1 cellular context compared by ENCODE assay signal in genomic region chr17:57935833-57936807, GRCh38.
TF ChIP-seq lines count a peak whose summit lies in the region.

No MANE protein-coding gene starts in this region.

TF ChIP-seq in GM23338, 12 proteins besides CTCF, POLR2A, EP300 and RAD21 (continued from another document):
- TF ChIP-seq ZNF462 (CRISPR knock-in tag; IDR thresholded peaks at IDR 0.05): no peak
- TF ChIP-seq POLR2AphosphoS5 (IDR thresholded peaks at IDR 0.05; ENCODE audit: low read depth): no peak
- TF ChIP-seq CREB1 (CRISPR knock-in tag; IDR thresholded peaks at IDR 0.05; ENCODE audit: low read depth): no peak
- TF ChIP-seq ETS1 (IDR thresholded peaks at IDR 0.05): no peak
- TF ChIP-seq ZNF331 (CRISPR knock-in tag; IDR thresholded peaks at IDR 0.05; ENCODE audit: low read depth): no peak
- TF ChIP-seq ZNF114 (CRISPR knock-in tag; IDR thresholded peaks at IDR 0.05): no peak
- TF ChIP-seq EZH2 (IDR thresholded peaks at IDR 0.05; ENCODE audit: low read depth, unreplicated experiment): no peak
- no peak for TF ChIP-seq NANOG (IDR thresholded peaks at IDR 0.05; ENCODE audit: borderline replicate concordance)
- no peak for TF ChIP-seq EZH2phosphoT487 (IDR thresholded peaks at IDR 0.05; ENCODE audit: unreplicated experiment)
- TF ChIP-seq REST (IDR thresholded peaks at IDR 0.05; ENCODE audit: unreplicated experiment): no peak
